In the genomic region with DNA sequence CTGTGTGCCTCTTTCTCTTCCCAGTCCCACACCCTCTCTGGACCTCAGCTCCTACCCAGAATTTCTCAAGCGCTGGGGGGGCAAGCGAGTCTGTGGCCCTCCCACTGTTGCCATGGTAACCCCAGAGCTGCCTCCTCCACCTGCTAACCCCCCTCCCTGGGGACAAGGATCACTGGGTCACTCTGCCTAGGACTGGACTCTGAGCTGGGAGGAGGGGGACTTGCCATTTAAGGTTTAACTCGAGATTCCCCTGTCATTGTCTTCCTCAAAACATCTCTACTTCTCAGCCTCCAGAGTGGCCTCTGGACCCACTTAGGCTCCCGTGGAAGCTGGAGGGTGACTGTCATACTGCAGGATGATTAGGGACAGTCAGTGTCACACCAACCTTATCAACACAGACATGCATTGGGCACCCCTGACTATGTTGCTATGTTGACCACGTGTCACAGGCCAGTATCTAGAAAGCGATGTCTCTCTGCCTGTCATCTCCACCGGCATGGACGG, we compare ENCODE assay signal across 2 cellular contexts.
TF ChIP-seq lines count a peak whose summit lies in the region.

No MANE protein-coding gene starts in this region.

TF ChIP-seq in SK-N-SH, 30 proteins besides CTCF, POLR2A, EP300 and RAD21:
- TF ChIP-seq, protein P1, sequence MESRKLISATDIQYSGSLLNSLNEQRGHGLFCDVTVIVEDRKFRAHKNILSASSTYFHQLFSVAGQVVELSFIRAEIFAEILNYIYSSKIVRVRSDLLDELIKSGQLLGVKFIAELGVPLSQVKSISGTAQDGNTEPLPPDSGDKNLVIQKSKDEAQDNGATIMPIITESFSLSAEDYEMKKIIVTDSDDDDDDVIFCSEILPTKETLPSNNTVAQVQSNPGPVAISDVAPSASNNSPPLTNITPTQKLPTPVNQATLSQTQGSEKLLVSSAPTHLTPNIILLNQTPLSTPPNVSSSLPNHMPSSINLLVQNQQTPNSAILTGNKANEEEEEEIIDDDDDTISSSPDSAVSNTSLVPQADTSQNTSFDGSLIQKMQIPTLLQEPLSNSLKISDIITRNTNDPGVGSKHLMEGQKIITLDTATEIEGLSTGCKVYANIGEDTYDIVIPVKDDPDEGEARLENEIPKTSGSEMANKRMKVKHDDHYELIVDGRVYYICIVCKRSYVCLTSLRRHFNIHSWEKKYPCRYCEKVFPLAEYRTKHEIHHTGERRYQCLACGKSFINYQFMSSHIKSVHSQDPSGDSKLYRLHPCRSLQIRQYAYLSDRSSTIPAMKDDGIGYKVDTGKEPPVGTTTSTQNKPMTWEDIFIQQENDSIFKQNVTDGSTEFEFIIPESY (IDR thresholded peaks at IDR 0.05; ENCODE audit: borderline replicate concordance, low read depth) = no peak
- TF ChIP-seq RCOR1 (IDR thresholded peaks at IDR 0.05; ENCODE audit: low read length) (no peak), TCF12 (IDR thresholded peaks at IDR 0.05) (no peak), JUND (IDR thresholded peaks at IDR 0.05) (no peak), USF1 (IDR thresholded peaks at IDR 0.05; ENCODE audit: borderline replicate concordance, low read depth) (no peak), SMC3 (IDR thresholded peaks at IDR 0.05; ENCODE audit: low read depth, low read length) (no peak), CHD2 (IDR thresholded peaks at IDR 0.05; ENCODE audit: low read length, partially characterized antibody) (no peak), POLR2AphosphoS5 (IDR thresholded peaks at IDR 0.05; ENCODE audit: low read depth, low read length) (no peak), TAF1 (IDR thresholded peaks at IDR 0.05; ENCODE audit: borderline replicate concordance, low read depth, low read length) (no peak), SIN3A (IDR thresholded peaks at IDR 0.05; ENCODE audit: borderline replicate concordance, low read depth, low read length) (no peak), ELF1 (IDR thresholded peaks at IDR 0.05) (no peak), FOXJ3 (CRISPR knock-in tag; IDR thresholded peaks at IDR 0.05) (no peak), YY1 (IDR thresholded peaks at IDR 0.05; ENCODE audit: low read depth) (no peak), REST (IDR thresholded peaks at IDR 0.05; ENCODE audit: low read depth, low read length) (no peak), USF2 (IDR thresholded peaks at IDR 0.05; ENCODE audit: borderline replicate concordance, low read depth, low read length) (no peak), RXRA (IDR thresholded peaks at IDR 0.05; ENCODE audit: borderline replicate concordance, low read depth) (no peak), GABPA (IDR thresholded peaks at IDR 0.05; ENCODE audit: low read depth) (no peak), MXI1 (IDR thresholded peaks at IDR 0.05; ENCODE audit: low read depth, low read length) (no peak), FOXM1 (IDR thresholded peaks at IDR 0.05; ENCODE audit: low read depth) (no peak)
- TF ChIP-seq, protein P2, sequence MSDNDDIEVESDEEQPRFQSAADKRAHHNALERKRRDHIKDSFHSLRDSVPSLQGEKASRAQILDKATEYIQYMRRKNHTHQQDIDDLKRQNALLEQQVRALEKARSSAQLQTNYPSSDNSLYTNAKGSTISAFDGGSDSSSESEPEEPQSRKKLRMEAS (IDR thresholded peaks at IDR 0.05; ENCODE audit: low read depth) = no peak
TF ChIP-seq in SK-N-SH: peak in this region for 0.

TF ChIP-seq in SK-N-SH treated with all-trans-retinoic acid at 6 μM for 48 hours, 23 proteins besides CTCF, POLR2A, EP300 and RAD21:
- TF ChIP-seq POU6F1 (CRISPR knock-in tag; IDR thresholded peaks at IDR 0.05; ENCODE audit: borderline replicate concordance, low read depth) (no peak), ZNF8 (CRISPR knock-in tag; IDR thresholded peaks at IDR 0.05) (no peak), ZNF565 (CRISPR knock-in tag; conservative IDR thresholded peaks at IDR 0.05; ENCODE audit: low read depth) (no peak)
TF ChIP-seq in SK-N-SH treated with all-trans-retinoic acid at 6 μM for 48 hours: peak in this region for 0.
